Comparison of ENCODE assay signal across 19 cellular contexts in genomic region chr3:31971607-31972006, GRCh38. TPM values are rescaled to one million over a fixed set of nuclear protein-coding genes. Genes with fewer than 3 reads are reported as not detected.
DNase-seq lines count a peak whose midpoint lies in the region; ATAC-seq and TF ChIP-seq lines count a peak whose summit lies in the region.
"Had no signal": no experiment of that assay in that cellular context is flagged by ENCODE, and none has a peak within 500 bp of the region (broad histone marks: within the 10 kb centered on the region; RNA-seq: fewer than 3 reads in every experiment).

No MANE protein-coding gene starts in this region.

- no peaks in the 10 kb centered on the region for H4K20me1 ChIP-seq in Karpas-422 (ENCODE audit: insufficient read depth, low read depth, low read length)

- H3K27ac Mint-ChIP-seq in activated naive CD8-positive, alpha-beta T cell treated with anti-CD3 and anti-CD28 coated beads for 36 hours = no peak overlapping the region
- H3K27ac Mint-ChIP-seq: CD14-positive monocyte had no signal

- H3K9me3 ChIP-seq in Karpas-422 (ENCODE audit: low read length) (no peaks in the 10 kb centered on the region), RWPE2 (ENCODE audit: severe bottlenecking) (no peaks in the 10 kb centered on the region), esophagus muscularis mucosa (no peaks in the 10 kb centered on the region)
- H3K9me3 ChIP-seq: Peyer's patch had no signal

- H3K4me3 ChIP-seq in Karpas-422 (ENCODE audit: low read length) (peak overlapping the region; percentile 50), RWPE2 (ENCODE audit: severe bottlenecking) (no peak overlapping the region), esophagus muscularis mucosa (no peak overlapping the region)
- H3K4me3 ChIP-seq: Peyer's patch had no signal

- no peaks in the 10 kb centered on the region for H3K9me3 Mint-ChIP-seq in activated naive CD8-positive, alpha-beta T cell treated with anti-CD3 and anti-CD28 coated beads for 36 hours

- 98% methylated on average over 3 of the region's 3 CpGs for WGBS in esophagus muscularis mucosa

- no peak overlapping the region for H2AFZ ChIP-seq in Karpas-422 (ENCODE audit: low read length)

- H3K4me3 Mint-ChIP-seq in activated naive CD8-positive, alpha-beta T cell treated with anti-CD3 and anti-CD28 coated beads for 36 hours = no peak overlapping the region
- H3K4me3 Mint-ChIP-seq: CD14-positive monocyte had no signal

- peak overlapping the region; percentile 98 for H3K27ac ChIP-seq in Karpas-422 (ENCODE audit: low read length)
- peak overlapping the region; percentile 99 for H3K27ac ChIP-seq in RWPE2 (ENCODE audit: poor library complexity, severe bottlenecking)
- H3K27ac ChIP-seq in esophagus muscularis mucosa (replicated peaks in 1 of 4) = no peak overlapping the region

- peaks cover 22% of the 10 kb centered on the region for H3K27me3 Mint-ChIP-seq in activated naive CD8-positive, alpha-beta T cell treated with anti-CD3 and anti-CD28 coated beads for 36 hours

- peaks cover 31% of the 10 kb centered on the region for H3K36me3 ChIP-seq in Karpas-422 (ENCODE audit: insufficient read depth, low read length)
- peaks cover 31% of the 10 kb centered on the region for H3K36me3 ChIP-seq in RWPE2 (ENCODE audit: low read depth)
- H3K36me3 ChIP-seq in esophagus muscularis mucosa = no peaks in the 10 kb centered on the region
- H3K36me3 ChIP-seq: Peyer's patch had no signal

- TF ChIP-seq EP300 in esophagus muscularis mucosa (IDR thresholded peaks at IDR 0.05) = no peak

- peaks cover 5% of the 10 kb centered on the region for H3K36me3 Mint-ChIP-seq in activated naive CD8-positive, alpha-beta T cell treated with anti-CD3 and anti-CD28 coated beads for 36 hours
- H3K36me3 Mint-ChIP-seq: CD14-positive monocyte had no signal

- peak overlapping the region; percentile 68 for H3K9ac ChIP-seq in Karpas-422 (ENCODE audit: low read length)

- H3K9me2 ChIP-seq in Karpas-422 (replicated peaks; ENCODE audit: insufficient read depth, low read length) = no peaks in the 10 kb centered on the region

- ATAC-seq in RWPE2 (ENCODE audit: low read depth) (no peak), GM19324 (IDR thresholded peaks at IDR 0.05; ENCODE audit: low FRiP score, unreplicated experiment) (no peak), HG03196 (IDR thresholded peaks at IDR 0.05; ENCODE audit: unreplicated experiment) (no peak)

- DNase-seq in Karpas-422 (peak; percentile 59), RWPE2 (ENCODE audit: low spot score) (no peak), esophagus muscularis mucosa (ENCODE audit: extremely low spot score) (peak; percentile 12)
- DNase-seq in activated CD4-positive, alpha-beta T cell treated with anti-CD3 and anti-CD28 coated beads, Interleukin-2, amount 50 U/mL, for 48 hours = no peak
- DNase-seq in activated naive CD8-positive, alpha-beta T cell treated with anti-CD3 and anti-CD28 coated beads for 36 hours = no peak
- DNase-seq: AML-193, DMS 273 treated with DMSO at 0.1 percent for 48 hours, DND-41, HCEC 1CT, KG1, NCI-H187 treated with DMSO at 0.1 percent for 48 hours, NCI-H2227 treated with DMSO at 0.1 percent for 48 hours, NCI-H510A treated with DMSO at 0.1 percent for 48 hours, NCI-H774, Right ventricle myocardium superior had no signal

- H3K79me2 ChIP-seq in Karpas-422 (ENCODE audit: low read length) = peaks cover 99% of the 10 kb centered on the region

- TF ChIP-seq POLR2A in esophagus muscularis mucosa (IDR thresholded peaks at IDR 0.05; ENCODE audit: low read depth) = no peak

- peak overlapping the region; percentile 81 for H3K4me2 ChIP-seq in Karpas-422 (ENCODE audit: low read depth, low read length, poor library complexity, severe bottlenecking)

- intact Hi-C loops in esophagus muscularis mucosa (cut with DNase I) = no loop called here

- H3K27me3 ChIP-seq in Karpas-422 (ENCODE audit: low read length) (no peaks in the 10 kb centered on the region), RWPE2 (ENCODE audit: insufficient read depth, poor library complexity, severe bottlenecking) (no peaks in the 10 kb centered on the region), esophagus muscularis mucosa (no peaks in the 10 kb centered on the region)
- H3K27me3 ChIP-seq: Peyer's patch had no signal

- peaks cover 100% of the 10 kb centered on the region for H3K4me1 ChIP-seq in Karpas-422 (ENCODE audit: low read length)
- peaks cover 47% of the 10 kb centered on the region for H3K4me1 ChIP-seq in RWPE2 (ENCODE audit: insufficient read depth, poor library complexity, severe bottlenecking)
- H3K4me1 ChIP-seq in esophagus muscularis mucosa = peaks cover 0 to 5% (median 2%) of the 10 kb centered on the region in 4 donors

- peaks cover 3% of the 10 kb centered on the region for H3K4me1 Mint-ChIP-seq in activated naive CD8-positive, alpha-beta T cell treated with anti-CD3 and anti-CD28 coated beads for 36 hours
- H3K4me1 Mint-ChIP-seq: CD14-positive monocyte had no signal

- TF ChIP-seq CTCF in RWPE2 (IDR thresholded peaks at IDR 0.05; ENCODE audit: poor library complexity, severe bottlenecking) = no peak
- no peak for TF ChIP-seq CTCF in esophagus muscularis mucosa (IDR thresholded peaks at IDR 0.05)

RNA-seq across cellular contexts. Expression of gene OSBPL10, which starts 9.5 kb away (rescaled TPM):
- 87.0 and 106 TPM in 2 replicates for total RNA-seq in Karpas-422 (2014; rRNA removed; shearing (Covaris generic); ENCODE audit: low replicate concordance)
- 10 to 100 TPM in 1 of 4 donors, 1 to 10 TPM in 3; 6.3 to 12.2 (median 7.6) TPM for total RNA-seq in esophagus muscularis mucosa
- 1 to 10 TPM; 5.4 to 5.5 TPM for total RNA-seq in activated naive CD8-positive, alpha-beta T cell treated with anti-CD3 and anti-CD28 coated beads for 36 hours

RNA-seq across cellular contexts. Expression of gene ZNF860, which starts 9.9 kb away (rescaled TPM):
- total RNA-seq in Karpas-422 (2014; rRNA removed; shearing (Covaris generic); ENCODE audit: low replicate concordance) = 14.6 and 22.4 TPM in 2 replicates
- under 1 TPM; under 0.01 to 0.66 (median 0.28) TPM for total RNA-seq in esophagus muscularis mucosa
- under 1 TPM; 0.34 to 0.37 TPM for total RNA-seq in activated naive CD8-positive, alpha-beta T cell treated with anti-CD3 and anti-CD28 coated beads for 36 hours

Comparison
In these comparisons a context has a peak if more than half of its experiments do, and no peak if none do; other contexts are left out.
1. DNase-seq: peak in Karpas-422 (single experiment) and esophagus muscularis mucosa (single experiment); none in RWPE2 (single experiment), activated CD4-positive, alpha-beta T cell treated with anti-CD3 and anti-CD28 coated beads, Interleukin-2, amount 50 U/mL, for 48 hours (0 of 2) and activated naive CD8-positive, alpha-beta T cell treated with anti-CD3 and anti-CD28 coated beads for 36 hours (single experiment).
2. H3K27ac ChIP-seq: peak in Karpas-422 (single experiment) and RWPE2 (single experiment); none in esophagus muscularis mucosa (0 of 4).